Comparison of ENCODE assay signal across 1 cellular context in the genomic region with DNA sequence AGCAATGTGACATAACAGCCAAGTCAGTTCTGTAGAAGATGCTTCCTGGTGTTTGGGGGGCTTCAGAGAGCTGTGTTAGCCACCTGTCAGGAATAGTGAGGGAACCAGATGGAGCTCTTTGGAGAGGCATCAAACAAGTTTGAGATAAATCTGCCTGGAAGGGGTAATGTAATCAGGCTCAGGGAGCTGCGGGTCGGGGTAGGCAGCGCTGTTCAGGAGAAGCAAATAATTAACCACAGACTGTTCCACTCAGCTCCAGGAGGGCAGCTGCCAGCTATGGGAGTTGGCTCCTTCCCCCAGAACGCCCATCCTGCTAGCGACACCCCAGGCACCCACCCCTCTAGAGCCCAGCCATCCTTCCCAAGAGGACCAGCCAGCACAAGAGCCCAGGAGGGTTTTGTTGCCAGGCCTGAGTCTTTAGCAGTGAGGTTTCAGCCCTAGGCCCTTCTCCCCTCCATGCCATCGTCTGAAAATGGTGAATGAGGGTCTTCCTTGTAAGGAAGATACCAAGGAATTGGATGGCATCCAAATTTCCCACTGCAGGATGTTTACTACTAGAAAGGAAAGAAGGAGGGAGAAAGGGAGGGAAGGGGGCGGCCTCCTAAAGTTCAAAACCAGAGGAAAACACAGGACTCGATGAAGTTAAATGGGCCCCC.
TF ChIP-seq lines count a peak whose summit lies in the region.

No MANE protein-coding gene starts in this region.

TF ChIP-seq in SK-N-SH, 30 proteins besides CTCF, POLR2A, EP300 and RAD21 (continued from another document):
- TF ChIP-seq, protein P1, sequence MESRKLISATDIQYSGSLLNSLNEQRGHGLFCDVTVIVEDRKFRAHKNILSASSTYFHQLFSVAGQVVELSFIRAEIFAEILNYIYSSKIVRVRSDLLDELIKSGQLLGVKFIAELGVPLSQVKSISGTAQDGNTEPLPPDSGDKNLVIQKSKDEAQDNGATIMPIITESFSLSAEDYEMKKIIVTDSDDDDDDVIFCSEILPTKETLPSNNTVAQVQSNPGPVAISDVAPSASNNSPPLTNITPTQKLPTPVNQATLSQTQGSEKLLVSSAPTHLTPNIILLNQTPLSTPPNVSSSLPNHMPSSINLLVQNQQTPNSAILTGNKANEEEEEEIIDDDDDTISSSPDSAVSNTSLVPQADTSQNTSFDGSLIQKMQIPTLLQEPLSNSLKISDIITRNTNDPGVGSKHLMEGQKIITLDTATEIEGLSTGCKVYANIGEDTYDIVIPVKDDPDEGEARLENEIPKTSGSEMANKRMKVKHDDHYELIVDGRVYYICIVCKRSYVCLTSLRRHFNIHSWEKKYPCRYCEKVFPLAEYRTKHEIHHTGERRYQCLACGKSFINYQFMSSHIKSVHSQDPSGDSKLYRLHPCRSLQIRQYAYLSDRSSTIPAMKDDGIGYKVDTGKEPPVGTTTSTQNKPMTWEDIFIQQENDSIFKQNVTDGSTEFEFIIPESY (IDR thresholded peaks at IDR 0.05; ENCODE audit: borderline replicate concordance, low read depth) = no peak
- TF ChIP-seq ELF1 (IDR thresholded peaks at IDR 0.05) = no peak
- no peak for TF ChIP-seq TAF1 (IDR thresholded peaks at IDR 0.05; ENCODE audit: borderline replicate concordance, low read depth, low read length)
- no peak for TF ChIP-seq MEF2A (IDR thresholded peaks at IDR 0.05; ENCODE audit: borderline replicate concordance, low read depth)
- TF ChIP-seq, protein P2, sequence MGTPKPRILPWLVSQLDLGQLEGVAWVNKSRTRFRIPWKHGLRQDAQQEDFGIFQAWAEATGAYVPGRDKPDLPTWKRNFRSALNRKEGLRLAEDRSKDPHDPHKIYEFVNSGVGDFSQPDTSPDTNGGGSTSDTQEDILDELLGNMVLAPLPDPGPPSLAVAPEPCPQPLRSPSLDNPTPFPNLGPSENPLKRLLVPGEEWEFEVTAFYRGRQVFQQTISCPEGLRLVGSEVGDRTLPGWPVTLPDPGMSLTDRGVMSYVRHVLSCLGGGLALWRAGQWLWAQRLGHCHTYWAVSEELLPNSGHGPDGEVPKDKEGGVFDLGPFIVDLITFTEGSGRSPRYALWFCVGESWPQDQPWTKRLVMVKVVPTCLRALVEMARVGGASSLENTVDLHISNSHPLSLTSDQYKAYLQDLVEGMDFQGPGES (IDR thresholded peaks at IDR 0.05; ENCODE audit: low read depth, low read length) = no peak
- TF ChIP-seq CHD2 (IDR thresholded peaks at IDR 0.05; ENCODE audit: low read length, partially characterized antibody) = peak; percentile 62
- TF ChIP-seq RFX5 (IDR thresholded peaks at IDR 0.05; ENCODE audit: low read length) = no peak
- TF ChIP-seq FOXJ3 (CRISPR knock-in tag; IDR thresholded peaks at IDR 0.05) = peak; percentile 80
- TF ChIP-seq SMC3 (IDR thresholded peaks at IDR 0.05; ENCODE audit: low read depth, low read length) = no peak
- no peak for TF ChIP-seq POLR2AphosphoS5 (IDR thresholded peaks at IDR 0.05; ENCODE audit: low read depth, low read length)
- no peak for TF ChIP-seq EZH2phosphoT487 (IDR thresholded peaks at IDR 0.05; ENCODE audit: borderline replicate concordance, low read depth)
- TF ChIP-seq GABPA (IDR thresholded peaks at IDR 0.05; ENCODE audit: low read depth) = no peak
- TF ChIP-seq RCOR1 (IDR thresholded peaks at IDR 0.05; ENCODE audit: low read length) = peak; percentile 80
- TF ChIP-seq, protein P3, sequence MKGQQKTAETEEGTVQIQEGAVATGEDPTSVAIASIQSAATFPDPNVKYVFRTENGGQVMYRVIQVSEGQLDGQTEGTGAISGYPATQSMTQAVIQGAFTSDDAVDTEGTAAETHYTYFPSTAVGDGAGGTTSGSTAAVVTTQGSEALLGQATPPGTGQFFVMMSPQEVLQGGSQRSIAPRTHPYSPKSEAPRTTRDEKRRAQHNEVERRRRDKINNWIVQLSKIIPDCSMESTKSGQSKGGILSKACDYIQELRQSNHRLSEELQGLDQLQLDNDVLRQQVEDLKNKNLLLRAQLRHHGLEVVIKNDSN (IDR thresholded peaks at IDR 0.05; ENCODE audit: borderline replicate concordance, low read depth) = no peak
- TF ChIP-seq TEAD4 (IDR thresholded peaks at IDR 0.05; ENCODE audit: borderline replicate concordance, insufficient read depth) = no peak
- TF ChIP-seq GATA2 (CRISPR knock-in tag; IDR thresholded peaks at IDR 0.05) = peak; percentile 68; the same call in 1 of the 2 replicates
- TF ChIP-seq FOSL2 (IDR thresholded peaks at IDR 0.05; ENCODE audit: borderline replicate concordance, low read depth) = no peak
- TF ChIP-seq NRF1 (IDR thresholded peaks at IDR 0.05; ENCODE audit: low read depth, low read length) = no peak
- TF ChIP-seq RXRA (IDR thresholded peaks at IDR 0.05; ENCODE audit: borderline replicate concordance, low read depth) = no peak
